Comparison of ENCODE assay signal across 21 cellular contexts in genomic region chr10:132107947-132108877, GRCh38. TPM values are rescaled to one million over a fixed set of nuclear protein-coding genes. Genes with fewer than 3 reads are reported as not detected.
A peak's percentile ranks its signal among the peaks of the same experiment; 100 is the strongest.
DNase-seq lines count a peak whose midpoint lies in the region; ATAC-seq and TF ChIP-seq lines count a peak whose summit lies in the region.
"Had no signal": no experiment of that assay in that cellular context is flagged by ENCODE, and none has a peak within 500 bp of the region (broad histone marks: within the 10 kb centered on the region; RNA-seq: fewer than 3 reads in every experiment).

No MANE protein-coding gene starts in this region.

- no peak for TF ChIP-seq POLR2A in adrenal gland (IDR thresholded peaks at IDR 0.05)
- no peak for TF ChIP-seq POLR2A in testis (IDR thresholded peaks at IDR 0.05)

- H3K27ac ChIP-seq in heart right ventricle (no peak overlapping the region), adrenal gland (no peak overlapping the region), lower lobe of right lung (no peak overlapping the region), testis (no peak overlapping the region)
- H3K27ac ChIP-seq: epithelial cell of prostate had no signal

- H3K36me3 ChIP-seq in heart right ventricle, result no peaks in the 10 kb centered on the region
- no peaks in the 10 kb centered on the region for H3K36me3 ChIP-seq in adrenal gland (replicated peaks in 1 of 2)
- H3K36me3 ChIP-seq in lower lobe of right lung, result no peaks in the 10 kb centered on the region
- H3K36me3 ChIP-seq in testis (ENCODE audit: low read depth, missing control alignments), result no peaks in the 10 kb centered on the region

- H3K4me1 ChIP-seq in heart right ventricle (peaks cover 0 to 4% (median 0%) of the 10 kb centered on the region in 9 donors), adrenal gland (replicated peaks in 1 of 2) (no peaks in the 10 kb centered on the region), lower lobe of right lung (no peaks in the 10 kb centered on the region), testis (no peaks in the 10 kb centered on the region)

- DNase-seq in Right ventricle myocardium superior (peak; percentile 25), heart right ventricle (no peak), adrenal gland (peak in 4 of 7 donors; percentile 2 to 31 (median 6)), lower lobe of right lung (peak; percentile 35), testis (peak; percentile 7), RKO (ENCODE audit: low spot score) (no peak), NCI-H2081 treated with DMSO at 0.1 percent for 48 hours (lab: John Stamatoyannopoulos, UW) (no peak)
- DNase-seq: activated CD4-positive, CD25-positive, alpha-beta regulatory T cell; activated CD8-positive, alpha-beta T cell treated with anti-CD3 and anti-CD28 coated beads for 36 hours; Calu3; mucosa of descending colon; NCI-H1105 treated with DMSO at 0.1 percent for 48 hours; NCI-H2029 treated with DMSO at 0.1 percent for 48 hours; NCI-H446; SHP77 treated with DMSO at 0.1 percent for 48 hours had no signal

- no peaks in the 10 kb centered on the region for H3K9me3 ChIP-seq in heart right ventricle
- no peaks in the 10 kb centered on the region for H3K9me3 ChIP-seq in adrenal gland (replicated peaks in 1 of 3)
- no peaks in the 10 kb centered on the region for H3K9me3 ChIP-seq in lower lobe of right lung
- H3K9me3 ChIP-seq in testis, result no peaks in the 10 kb centered on the region
- H3K9me3 ChIP-seq: mucosa of descending colon had no signal

- TF ChIP-seq CTCF in heart right ventricle (IDR thresholded peaks at IDR 0.05) (no peak), adrenal gland (IDR thresholded peaks at IDR 0.05) (no peak), lower lobe of right lung (IDR thresholded peaks at IDR 0.05) (no peak), testis (IDR thresholded peaks at IDR 0.05) (no peak)

- H3K27me3 ChIP-seq in heart right ventricle, result no peaks in the 10 kb centered on the region
- H3K27me3 ChIP-seq in adrenal gland, result no peaks in the 10 kb centered on the region
- H3K27me3 ChIP-seq in lower lobe of right lung (ENCODE audit: low read depth), result no peaks in the 10 kb centered on the region
- no peaks in the 10 kb centered on the region for H3K27me3 ChIP-seq in testis

- ATAC-seq in Right ventricle myocardium superior (ENCODE audit: poor library complexity) (no peak), heart right ventricle (no peak), lower lobe of right lung (no peak), GM21717 (IDR thresholded peaks at IDR 0.05; ENCODE audit: unreplicated experiment) (no peak)
- ATAC-seq: activated CD8-positive, alpha-beta T cell treated with anti-CD3 and anti-CD28 coated beads for 36 hours; GM12878; GM23338; mucosa of descending colon had no signal

- 81% methylated on average over 13 of the region's 13 CpGs for WGBS in heart right ventricle, 2 donors
- WGBS in adrenal gland, 4 donors, result 83 to 89% (median 86%) methylated on average over 9 to 13 of the region's 13 CpGs
- 85 to 91% methylated on average over 10 to 13 of the region's 13 CpGs for WGBS in testis, 2 donors

- no peak overlapping the region for H3K4me3 ChIP-seq in heart right ventricle
- no peak overlapping the region for H3K4me3 ChIP-seq in adrenal gland
- H3K4me3 ChIP-seq in lower lobe of right lung, result no peak overlapping the region
- no peak overlapping the region for H3K4me3 ChIP-seq in testis
- H3K4me3 ChIP-seq: GM12878, GM23338, mucosa of descending colon had no signal

- intact Hi-C loops in Right ventricle myocardium superior (cut with DNase I) (no loop called here), heart right ventricle (cut with DNase I) (no loop called here), adrenal gland (cut with DNase I) (no loop called here), lower lobe of right lung (cut with DNase I) (no loop called here), testis (cut with DNase I; ENCODE audit: low total_unique reads) (no loop called here)

RNA-seq across cellular contexts. Expression of gene JAKMIP3, which starts 42.5 kb away (rescaled TPM):
- total RNA-seq in Right ventricle myocardium superior (1.5 TPM), heart right ventricle (1 to 10 TPM; 1.0 to 2.5 (median 1.8) TPM), adrenal gland (1 to 10 TPM in 1 of 8 donors, under 1 TPM in 7; 0.18 to 2.7 (median 0.74) TPM), lower lobe of right lung (0.18 TPM), testis (1 to 10 TPM; 3.3 to 4.6 TPM)
- polyA plus RNA-seq in heart right ventricle (1 to 10 TPM in 1 of 2 donors, under 1 TPM in 1; 0.04 to 2.7 TPM), adrenal gland (1 to 10 TPM in 2 of 3 donors, under 1 TPM in 1; 0.86 to 7.0 (median 2.1) TPM), testis (ENCODE audit: insufficient read depth, low read depth, low replicate concordance) (1.3 TPM)
- total RNA-seq: GM12878 had no signal
- polyA plus RNA-seq: CD14-positive monocyte, IgD-negative memory B cell had no signal

Comparison
In these comparisons a context has a peak if more than half of its experiments do, and no peak if none do; other contexts are left out.
1. DNase-seq: peak in Right ventricle myocardium superior (single experiment), adrenal gland (4 of 7), lower lobe of right lung (single experiment) and testis (single experiment); none in heart right ventricle (0 of 2), RKO (single experiment) and NCI-H2081 treated with DMSO at 0.1 percent for 48 hours (single experiment).